Comparison of ENCODE assay signal across 8 cellular contexts in genomic region chr2:164015328-164016123, GRCh38.
A peak's percentile ranks its signal among the peaks of the same experiment; 100 is the strongest.
DNase-seq lines count a peak whose midpoint lies in the region; ATAC-seq lines count a peak whose summit lies in the region.

No MANE protein-coding gene starts in this region.

- H3K9me3 Mint-ChIP-seq in activated CD4-positive, alpha-beta memory T cell treated with anti-CD3 and anti-CD28 coated beads, Interleukin-2, amount 10 ng/mL, durations not matched to agents 7 days and 5 days: peaks cover 2% of the 10 kb centered on the region
- H3K9me3 Mint-ChIP-seq in stimulated activated naive CD8-positive, alpha-beta T cell treated with anti-CD3 and anti-CD28 coated beads, Interleukin-15, amount 100 ng/mL, for 72 hours: no peaks in the 10 kb centered on the region
- H3K9me3 Mint-ChIP-seq in activated CD8-positive, alpha-beta memory T cell treated with anti-CD3 and anti-CD28 coated beads, Interleukin-2, amount 10 ng/mL, durations not matched to agents 7 days and 5 days (ENCODE audit: low read depth): peaks cover 2% of the 10 kb centered on the region

- no peaks in the 10 kb centered on the region for H3K27me3 Mint-ChIP-seq in activated CD4-positive, alpha-beta memory T cell treated with anti-CD3 and anti-CD28 coated beads, Interleukin-2, amount 10 ng/mL, durations not matched to agents 7 days and 5 days
- no peaks in the 10 kb centered on the region for H3K27me3 Mint-ChIP-seq in stimulated activated naive CD8-positive, alpha-beta T cell treated with anti-CD3 and anti-CD28 coated beads, Interleukin-15, amount 100 ng/mL, for 72 hours
- H3K27me3 Mint-ChIP-seq in activated CD8-positive, alpha-beta memory T cell treated with anti-CD3 and anti-CD28 coated beads, Interleukin-2, amount 10 ng/mL, durations not matched to agents 7 days and 5 days: no peaks in the 10 kb centered on the region

- CTCF ChIA-PET in activated CD4-positive, alpha-beta memory T cell treated with anti-CD3 and anti-CD28 coated beads, Interleukin-2, amount 10 ng/mL, durations not matched to agents 7 days and 5 days (lab: Charles Lee): no interaction called here
- CTCF ChIA-PET in activated CD8-positive, alpha-beta memory T cell treated with anti-CD3 and anti-CD28 coated beads, Interleukin-2, amount 10 ng/mL, durations not matched to agents 7 days and 5 days (lab: Charles Lee): no interaction called here

- POLR2A ChIA-PET in activated CD4-positive, alpha-beta memory T cell treated with anti-CD3 and anti-CD28 coated beads, Interleukin-2, amount 10 ng/mL, durations not matched to agents 7 days and 5 days (lab: Charles Lee): no interaction called here

- no peaks in the 10 kb centered on the region for H3K36me3 Mint-ChIP-seq in activated CD4-positive, alpha-beta memory T cell treated with anti-CD3 and anti-CD28 coated beads, Interleukin-2, amount 10 ng/mL, durations not matched to agents 7 days and 5 days (ENCODE audit: low read depth)
- H3K36me3 Mint-ChIP-seq in activated CD8-positive, alpha-beta memory T cell treated with anti-CD3 and anti-CD28 coated beads, Interleukin-2, amount 10 ng/mL, durations not matched to agents 7 days and 5 days: no peaks in the 10 kb centered on the region

- ATAC-seq in GM21528 (IDR thresholded peaks at IDR 0.05; ENCODE audit: low FRiP score, unreplicated experiment): peak; percentile 98
- ATAC-seq in HG03565 (IDR thresholded peaks at IDR 0.05; ENCODE audit: unreplicated experiment): peak; percentile 98
- no peak for ATAC-seq in stimulated activated naive CD8-positive, alpha-beta T cell treated with anti-CD3 and anti-CD28 coated beads, Interleukin-15, amount 100 ng/mL, for 72 hours
- ATAC-seq in activated CD8-positive, alpha-beta memory T cell treated with anti-CD3 and anti-CD28 coated beads, Interleukin-2, amount 10 ng/mL, durations not matched to agents 7 days and 5 days: no peak

- DNase-seq in EL: peak; percentile 7
- peak; percentile 28 for DNase-seq in iPS-NIHi11 (ENCODE audit: low spot score)
- no peak for DNase-seq in activated CD4-positive, alpha-beta memory T cell treated with anti-CD3 and anti-CD28 coated beads, Interleukin-2, amount 10 ng/mL, durations not matched to agents 7 days and 5 days
- DNase-seq in stimulated activated naive CD8-positive, alpha-beta T cell treated with anti-CD3 and anti-CD28 coated beads, Interleukin-15, amount 100 ng/mL, for 72 hours: no peak
- no peak for DNase-seq in COLO668 (lab: John Stamatoyannopoulos, UW; ENCODE audit: unreplicated experiment)
- no peak for DNase-seq in activated CD8-positive, alpha-beta memory T cell treated with anti-CD3 and anti-CD28 coated beads, Interleukin-2, amount 10 ng/mL, durations not matched to agents 7 days and 5 days

- no peak overlapping the region for H3K27ac Mint-ChIP-seq in activated CD4-positive, alpha-beta memory T cell treated with anti-CD3 and anti-CD28 coated beads, Interleukin-2, amount 10 ng/mL, durations not matched to agents 7 days and 5 days
- no peak overlapping the region for H3K27ac Mint-ChIP-seq in stimulated activated naive CD8-positive, alpha-beta T cell treated with anti-CD3 and anti-CD28 coated beads, Interleukin-15, amount 100 ng/mL, for 72 hours
- H3K27ac Mint-ChIP-seq in activated CD8-positive, alpha-beta memory T cell treated with anti-CD3 and anti-CD28 coated beads, Interleukin-2, amount 10 ng/mL, durations not matched to agents 7 days and 5 days: no peak overlapping the region

- H3K4me1 Mint-ChIP-seq in activated CD4-positive, alpha-beta memory T cell treated with anti-CD3 and anti-CD28 coated beads, Interleukin-2, amount 10 ng/mL, durations not matched to agents 7 days and 5 days: no peaks in the 10 kb centered on the region
- H3K4me1 Mint-ChIP-seq in stimulated activated naive CD8-positive, alpha-beta T cell treated with anti-CD3 and anti-CD28 coated beads, Interleukin-15, amount 100 ng/mL, for 72 hours: no peaks in the 10 kb centered on the region
- no peaks in the 10 kb centered on the region for H3K4me1 Mint-ChIP-seq in activated CD8-positive, alpha-beta memory T cell treated with anti-CD3 and anti-CD28 coated beads, Interleukin-2, amount 10 ng/mL, durations not matched to agents 7 days and 5 days

- no peak overlapping the region for H3K4me3 Mint-ChIP-seq in activated CD4-positive, alpha-beta memory T cell treated with anti-CD3 and anti-CD28 coated beads, Interleukin-2, amount 10 ng/mL, durations not matched to agents 7 days and 5 days
- H3K4me3 Mint-ChIP-seq in stimulated activated naive CD8-positive, alpha-beta T cell treated with anti-CD3 and anti-CD28 coated beads, Interleukin-15, amount 100 ng/mL, for 72 hours: no peak overlapping the region
- no peak overlapping the region for H3K4me3 Mint-ChIP-seq in activated CD8-positive, alpha-beta memory T cell treated with anti-CD3 and anti-CD28 coated beads, Interleukin-2, amount 10 ng/mL, durations not matched to agents 7 days and 5 days

Comparison
In these comparisons a context has a peak if more than half of its experiments do, and no peak if none do; other contexts are left out.
1. DNase-seq: peak in EL (single experiment) and iPS-NIHi11 (single experiment); none in activated CD4-positive, alpha-beta memory T cell treated with anti-CD3 and anti-CD28 coated beads, Interleukin-2, amount 10 ng/mL, durations not matched to agents 7 days and 5 days (single experiment), stimulated activated naive CD8-positive, alpha-beta T cell treated with anti-CD3 and anti-CD28 coated beads, Interleukin-15, amount 100 ng/mL, for 72 hours (0 of 2), COLO668 (single experiment) and activated CD8-positive, alpha-beta memory T cell treated with anti-CD3 and anti-CD28 coated beads, Interleukin-2, amount 10 ng/mL, durations not matched to agents 7 days and 5 days (single experiment).
2. ATAC-seq: peak in GM21528 (single experiment) and HG03565 (single experiment); none in stimulated activated naive CD8-positive, alpha-beta T cell treated with anti-CD3 and anti-CD28 coated beads, Interleukin-15, amount 100 ng/mL, for 72 hours (single experiment) and activated CD8-positive, alpha-beta memory T cell treated with anti-CD3 and anti-CD28 coated beads, Interleukin-2, amount 10 ng/mL, durations not matched to agents 7 days and 5 days (single experiment).